Comparison of ENCODE assay signal across 8 cellular contexts in genomic region chr6:31196251-31197022, GRCh38. TPM values are rescaled to one million over a fixed set of nuclear protein-coding genes. Genes with fewer than 3 reads are reported as not detected.
DNase-seq lines count a peak whose midpoint lies in the region; ATAC-seq, FAIRE-seq and TF ChIP-seq lines count a peak whose summit lies in the region.
"Not testable (repeated sequence)": the region's sequence is repeated elsewhere in the genome, so short reads cannot be mapped to it uniquely, and the experiment has no call there.

No MANE protein-coding gene starts in this region.

- peak overlapping the region; percentile 55 for H3K4me3 Mint-ChIP-seq in Caco-2 (ENCODE audit: unreplicated experiment)
- H3K4me3 Mint-ChIP-seq in WTC11 = peak overlapping the region; percentile 83
- H3K4me3 Mint-ChIP-seq in astrocyte (ENCODE audit: unreplicated experiment) = peak overlapping the region; percentile 89
- H3K4me3 Mint-ChIP-seq in mesothelial cell of epicardium = peak overlapping the region; percentile 80

- DNase-seq in Caco-2; LNCaP clone FGC (ENCODE audit: low read depth); WTC11 (ENCODE audit: low spot score); astrocyte (ENCODE audit: low read depth); esophagus squamous epithelium (lab: John Stamatoyannopoulos, UW); mesothelial cell of epicardium (ENCODE audit: low spot score in 2 of 2, unreplicated experiment in 2 of 2); retinal pigment epithelial cell (ENCODE audit: low read depth); tibial nerve (ENCODE audit: low spot score in 2 of 2): not testable (repeated sequence)

- POLR2A ChIA-PET in Caco-2 (lab: Charles Lee) = interaction anchor here (0.6 to 0.7 kb wide), 2 partner anchors 56 to 92 kb away, joined by 3 read pairs; no protein-coding TSS in a partner anchor
- POLR2A ChIA-PET in WTC11 (lab: Charles Lee) = interaction anchor here (0.6 kb wide), 1 partner anchor 52 kb away, joined by 3 read pairs; no protein-coding TSS in a partner anchor

- not testable (repeated sequence) for H3K36me3 ChIP-seq in Caco-2 (ENCODE audit: control insufficient read depth, insufficient read depth, low read length); astrocyte (ENCODE audit: insufficient read depth, low read length); esophagus squamous epithelium; tibial nerve

- TF ChIP-seq POLR2A in esophagus squamous epithelium (IDR thresholded peaks at IDR 0.05); tibial nerve (IDR thresholded peaks at IDR 0.05): not testable (repeated sequence)

- H3K27ac Mint-ChIP-seq in Caco-2 (ENCODE audit: unreplicated experiment) = peak overlapping the region; percentile 1
- peak overlapping the region; percentile 91 for H3K27ac Mint-ChIP-seq in WTC11
- peak overlapping the region; percentile 81 for H3K27ac Mint-ChIP-seq in astrocyte (ENCODE audit: unreplicated experiment)
- H3K27ac Mint-ChIP-seq in mesothelial cell of epicardium = peak overlapping the region; percentile 78

- FAIRE-seq in astrocyte (lab: Jason Lieb, UNC) = not testable (repeated sequence)

- CTCF ChIA-PET in Caco-2 (lab: Charles Lee) = interaction anchor here (1.2 to 1.6 kb wide), 3 partner anchors 58 to 170 kb away, joined by 3 to 9 read pairs (median 3); partner anchors contain the start of gene PSORS1C2
- CTCF ChIA-PET in WTC11 (lab: Charles Lee) = interaction anchor here (0.5 to 4.1 kb wide), 19 partner anchors 15 to 477 kb away, joined by 3 to 60 read pairs (median 3); partner anchors contain the start of gene TCF19

- not testable (repeated sequence) for H3K4me1 Mint-ChIP-seq in Caco-2 (ENCODE audit: low read depth, unreplicated experiment); WTC11; astrocyte (ENCODE audit: low read depth, unreplicated experiment); mesothelial cell of epicardium

- WGBS in esophagus squamous epithelium, 2 donors = 75 to 86% methylated on average over 24 of the region's 25 CpGs
- 77 to 82% methylated on average over 25 of the region's 25 CpGs for WGBS in tibial nerve, 2 donors

- ATAC-seq in WTC11 = not testable (repeated sequence)

- not testable (repeated sequence) for H3K4me1 ChIP-seq in Caco-2; astrocyte (ENCODE audit: insufficient read depth, low read length)
- H3K4me1 ChIP-seq in esophagus squamous epithelium (peaks cover 0 to 22% (median 12%) of the 10 kb centered on the region in 3 donors), tibial nerve (peaks cover 0 to 12% (median 4%) of the 10 kb centered on the region in 4 donors)

- BruUV-seq in Caco-2 (replicated peaks; lab: Mats Ljungman, UMichigan) = not testable (repeated sequence)

- intact Hi-C loops in Caco-2 (cut with micrococcal nuclease; ENCODE audit: unreplicated experiment) = loop anchor here (1.0 to 2.0 kb wide), 2 partner anchors 76 to 171 kb away; partner anchors contain the start of gene HLA-C
- intact Hi-C loops in esophagus squamous epithelium (cut with DNase I) = not testable (repeated sequence)

- H3K9me3 ChIP-seq in Caco-2; astrocyte (ENCODE audit: insufficient read depth, low read depth, low read length); esophagus squamous epithelium; tibial nerve: not testable (repeated sequence)

- not testable (repeated sequence) for H3K9me3 Mint-ChIP-seq in Caco-2 (ENCODE audit: unreplicated experiment); astrocyte (ENCODE audit: unreplicated experiment); mesothelial cell of epicardium
- peaks cover 27% of the 10 kb centered on the region for H3K9me3 Mint-ChIP-seq in WTC11

- TF ChIP-seq EP300 in tibial nerve (IDR thresholded peaks at IDR 0.05) = not testable (repeated sequence)

- peak overlapping the region; percentile 85 for H3K4me2 ChIP-seq in astrocyte (ENCODE audit: low read length)

- not testable (repeated sequence) for TF ChIP-seq CTCF in Caco-2 (IDR thresholded peaks at IDR 0.05; ENCODE audit: insufficient read depth in 1 of 2, low read depth in 1 of 2, low read length in 1 of 2, severe bottlenecking in 1 of 2, unreplicated experiment in 1 of 2); LNCaP clone FGC (IDR thresholded peaks at IDR 0.05; ENCODE audit: control insufficient read depth, extremely low read depth, insufficient read depth); WTC11 (IDR thresholded peaks at IDR 0.05); astrocyte (IDR thresholded peaks at IDR 0.05; ENCODE audit: insufficient read depth, low read depth, low read length); esophagus squamous epithelium (IDR thresholded peaks at IDR 0.05); mesothelial cell of epicardium (IDR thresholded peaks at IDR 0.05; ENCODE audit: unreplicated experiment); retinal pigment epithelial cell (conservative IDR thresholded peaks at IDR 0.05; ENCODE audit: low read depth, low read length); tibial nerve (IDR thresholded peaks at IDR 0.05)

- H3K9ac ChIP-seq in astrocyte (ENCODE audit: low read length) = not testable (repeated sequence)

- H3K27ac ChIP-seq in astrocyte (ENCODE audit: low read depth, low read length) = not testable (repeated sequence)
- H3K27ac ChIP-seq in esophagus squamous epithelium (peak overlapping the region; percentile 92 to 97 (median 92)), tibial nerve (peak overlapping the region; percentile 17 to 99 (median 98))

- H4K20me1 ChIP-seq in astrocyte (ENCODE audit: insufficient read depth, low read length) = not testable (repeated sequence)

- H3K27me3 ChIP-seq in Caco-2 (replicated peaks; ENCODE audit: control insufficient read depth, insufficient read depth, low read length); astrocyte (ENCODE audit: insufficient read depth, low read length); esophagus squamous epithelium; tibial nerve: not testable (repeated sequence)

- H3K4me3 ChIP-seq in Caco-2 (ENCODE audit: low read depth, low read length) = peak overlapping the region; percentile 64
- peak overlapping the region; percentile 64 for H3K4me3 ChIP-seq in LNCaP clone FGC (ENCODE audit: low read depth, low read length)
- H3K4me3 ChIP-seq in astrocyte (ENCODE audit: insufficient read depth, low read depth, low read length) = not testable (repeated sequence)
- H3K4me3 ChIP-seq in esophagus squamous epithelium = peak overlapping the region; percentile 43 to 75 (median 66)
- H3K4me3 ChIP-seq in retinal pigment epithelial cell (ENCODE audit: low read length) = peak overlapping the region; percentile 78
- peak overlapping the region; percentile 56 to 95 (median 64) for H3K4me3 ChIP-seq in tibial nerve

- H3K36me3 Mint-ChIP-seq in Caco-2 (ENCODE audit: insufficient read depth, unreplicated experiment); astrocyte (ENCODE audit: low read depth, unreplicated experiment); mesothelial cell of epicardium: not testable (repeated sequence)
- peaks cover 19% of the 10 kb centered on the region for H3K36me3 Mint-ChIP-seq in WTC11

- H3K79me2 ChIP-seq in astrocyte (ENCODE audit: insufficient read depth, low read length) = not testable (repeated sequence)

- H2AFZ ChIP-seq in astrocyte (ENCODE audit: low read depth, low read length) = peak overlapping the region; percentile 92

- not testable (repeated sequence) for H3K27me3 Mint-ChIP-seq in Caco-2 (ENCODE audit: insufficient read depth, unreplicated experiment); WTC11 (ENCODE audit: low read depth); astrocyte (ENCODE audit: low read depth, unreplicated experiment); mesothelial cell of epicardium (ENCODE audit: low read depth)

TF ChIP-seq in WTC11, 78 proteins besides CTCF, POLR2A, EP300 and RAD21:
- TF ChIP-seq ZNF121 (CRISPR knock-in tag; IDR thresholded peaks at IDR 0.05) = peak; percentile 62; the same call in 1 of the 2 replicates

RNA-seq across cellular contexts. Expression of gene POU5F1, which starts 26.0 kb away (rescaled TPM):
- total RNA-seq in Caco-2 (2022) (not detected in 2 replicates), WTC11 (2021) (2,735 to 3,160 TPM (median 3,135 TPM) in 3 replicates), astrocyte (5.4 and 6.3 TPM in 2 replicates), esophagus squamous epithelium (1 to 10 TPM in 3 of 4 donors, under 1 TPM in 1; 0.92 to 5.5 (median 3.3) TPM), mesothelial cell of epicardium (0.24 to 0.47 TPM in 2 of 3 replicates, not detected in the other), tibial nerve (1 to 10 TPM in 2 of 4 donors, not detected in 2; 1.2 to 9.8 TPM)

RNA-seq across cellular contexts. Expression of gene TCF19, which starts 38.0 kb away (rescaled TPM):
- total RNA-seq in Caco-2 (2022) = 19.3 and 20.3 TPM in 2 replicates
- total RNA-seq in WTC11 (2021) = 10.2 to 12.7 TPM (median 10.7 TPM) in 3 replicates
- 1.5 and 2.5 TPM in 2 replicates for total RNA-seq in astrocyte
- total RNA-seq in esophagus squamous epithelium = 10 to 100 TPM; 12.2 to 17.2 (median 16.6) TPM
- 7.7 to 8.5 TPM (median 7.8 TPM) in 3 replicates for total RNA-seq in mesothelial cell of epicardium
- 1 to 10 TPM; 1.2 to 4.6 (median 4.0) TPM for total RNA-seq in tibial nerve

RNA-seq across cellular contexts. Expression of gene CCHCR1, which starts 38.8 kb away (rescaled TPM):
- 37.7 and 43.2 TPM in 2 replicates for total RNA-seq in Caco-2 (2022)
- total RNA-seq in WTC11 (2021) = 58.7 to 62.6 TPM (median 61.4 TPM) in 3 replicates
- 10.2 and 11.5 TPM in 2 replicates for total RNA-seq in astrocyte
- 10 to 100 TPM; 11.9 to 21.1 (median 16.2) TPM for total RNA-seq in esophagus squamous epithelium
- total RNA-seq in mesothelial cell of epicardium = 33.9 to 36.6 TPM (median 34.5 TPM) in 3 replicates
- total RNA-seq in tibial nerve = 10 to 100 TPM; 13.8 to 25.1 (median 18.7) TPM

RNA-seq across cellular contexts. Expression of gene PSORS1C2, which starts 57.6 kb away (rescaled TPM):
- total RNA-seq in Caco-2 (2022) (not detected in 2 replicates), WTC11 (2021) (0.55 to 0.85 TPM (median 0.78 TPM) in 3 replicates), astrocyte (not detected in 2 replicates), esophagus squamous epithelium (under 1 TPM in 1 of 4 donors, not detected in 3; 0.91 TPM), mesothelial cell of epicardium (not detected in 3 replicates), tibial nerve (not detected)

Comparison
In these comparisons a context has a peak if more than half of its experiments do, and no peak if none do; other contexts are left out.
1. H3K27ac Mint-ChIP-seq: peak in every context shown above with its lines; median percentile 91 in WTC11; 81 in astrocyte; 78 in mesothelial cell of epicardium; 1 in Caco-2.
2. RNA of gene POU5F1, which starts 26.0 kb away (total RNA-seq): 2,735 to 3,160 TPM in WTC11; 5.4 to 6.3 TPM in astrocyte, 0.92 to 5.5 TPM in esophagus squamous epithelium, 1.2 to 9.8 TPM in tibial nerve, 0.24 to 0.47 TPM in mesothelial cell of epicardium and not detected in Caco-2; every median in the first group is over 100 times any median in the second.
3. Peak in every context shown above with its lines, with median percentiles within 50 percentile points of each other: H3K4me3 Mint-ChIP-seq.